Comparison of ENCODE assay signal across 1 cellular context in the genomic region with DNA sequence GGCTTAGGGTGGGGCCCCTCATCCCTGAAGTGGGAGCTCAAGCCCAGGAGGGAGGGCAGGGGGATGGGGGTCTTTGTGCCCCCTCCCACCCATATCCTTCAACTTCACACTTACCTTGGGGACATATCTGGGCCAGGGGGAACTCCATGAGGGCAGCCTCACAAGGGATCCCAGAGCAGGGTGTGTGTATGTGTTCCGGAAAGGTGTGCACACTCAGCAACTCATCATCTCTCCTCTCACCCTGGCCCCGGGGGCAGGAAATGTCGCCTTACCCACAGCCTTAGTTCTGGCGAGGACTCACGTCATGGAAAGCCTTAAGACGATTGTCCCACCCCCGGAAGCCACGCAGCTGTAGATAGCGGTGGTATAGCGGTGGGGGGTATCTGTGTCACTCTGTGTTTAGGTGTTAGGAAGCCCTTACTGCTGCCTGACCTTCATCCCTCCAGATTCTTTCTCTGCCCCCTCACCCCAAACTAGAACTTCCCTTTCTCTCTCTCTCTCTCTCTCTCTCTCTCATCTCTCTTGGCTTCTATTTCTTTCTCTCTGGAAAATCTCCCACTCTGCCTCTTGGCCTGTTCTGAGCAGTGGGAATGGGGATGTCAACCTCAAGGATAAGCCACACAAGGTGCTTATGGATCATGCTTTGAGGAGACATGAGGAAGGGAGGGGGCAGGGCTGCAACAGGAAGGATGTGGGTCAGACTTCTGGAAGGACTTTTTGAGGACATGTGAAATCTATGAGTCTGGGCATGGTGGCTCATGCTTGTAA.
TF ChIP-seq lines count a peak whose summit lies in the region.

A gene (minus strand): TSS at position 288 of the 768 bp plus-strand sequence. CDS start 140 bp downstream, at position 148.

TF ChIP-seq in K562, 482 proteins besides CTCF, POLR2A, EP300 and RAD21 (continued from another document and continues in another):
- TF ChIP-seq, protein P1, sequence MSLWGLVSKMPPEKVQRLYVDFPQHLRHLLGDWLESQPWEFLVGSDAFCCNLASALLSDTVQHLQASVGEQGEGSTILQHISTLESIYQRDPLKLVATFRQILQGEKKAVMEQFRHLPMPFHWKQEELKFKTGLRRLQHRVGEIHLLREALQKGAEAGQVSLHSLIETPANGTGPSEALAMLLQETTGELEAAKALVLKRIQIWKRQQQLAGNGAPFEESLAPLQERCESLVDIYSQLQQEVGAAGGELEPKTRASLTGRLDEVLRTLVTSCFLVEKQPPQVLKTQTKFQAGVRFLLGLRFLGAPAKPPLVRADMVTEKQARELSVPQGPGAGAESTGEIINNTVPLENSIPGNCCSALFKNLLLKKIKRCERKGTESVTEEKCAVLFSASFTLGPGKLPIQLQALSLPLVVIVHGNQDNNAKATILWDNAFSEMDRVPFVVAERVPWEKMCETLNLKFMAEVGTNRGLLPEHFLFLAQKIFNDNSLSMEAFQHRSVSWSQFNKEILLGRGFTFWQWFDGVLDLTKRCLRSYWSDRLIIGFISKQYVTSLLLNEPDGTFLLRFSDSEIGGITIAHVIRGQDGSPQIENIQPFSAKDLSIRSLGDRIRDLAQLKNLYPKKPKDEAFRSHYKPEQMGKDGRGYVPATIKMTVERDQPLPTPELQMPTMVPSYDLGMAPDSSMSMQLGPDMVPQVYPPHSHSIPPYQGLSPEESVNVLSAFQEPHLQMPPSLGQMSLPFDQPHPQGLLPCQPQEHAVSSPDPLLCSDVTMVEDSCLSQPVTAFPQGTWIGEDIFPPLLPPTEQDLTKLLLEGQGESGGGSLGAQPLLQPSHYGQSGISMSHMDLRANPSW (CRISPR knock-in tag; IDR thresholded peaks at IDR 0.05) = no peak
- TF ChIP-seq CXXC5 (CRISPR knock-in tag; IDR thresholded peaks at IDR 0.05) = peak; percentile 65
- no peak for TF ChIP-seq MCM2 (IDR thresholded peaks at IDR 0.05; ENCODE audit: low read depth)
- TF ChIP-seq SMAD4 (CRISPR knock-in tag; conservative IDR thresholded peaks at IDR 0.05) = no peak; the same call in 1 of the 2 replicates
- TF ChIP-seq ZNF3 (CRISPR knock-in tag; IDR thresholded peaks at IDR 0.05) = no peak
- TF ChIP-seq COPS2 (conservative IDR thresholded peaks at IDR 0.05) = no peak
- no peak for TF ChIP-seq FOS (IDR thresholded peaks at IDR 0.05; ENCODE audit: extremely low read depth, insufficient read length)
- TF ChIP-seq, protein P2, sequence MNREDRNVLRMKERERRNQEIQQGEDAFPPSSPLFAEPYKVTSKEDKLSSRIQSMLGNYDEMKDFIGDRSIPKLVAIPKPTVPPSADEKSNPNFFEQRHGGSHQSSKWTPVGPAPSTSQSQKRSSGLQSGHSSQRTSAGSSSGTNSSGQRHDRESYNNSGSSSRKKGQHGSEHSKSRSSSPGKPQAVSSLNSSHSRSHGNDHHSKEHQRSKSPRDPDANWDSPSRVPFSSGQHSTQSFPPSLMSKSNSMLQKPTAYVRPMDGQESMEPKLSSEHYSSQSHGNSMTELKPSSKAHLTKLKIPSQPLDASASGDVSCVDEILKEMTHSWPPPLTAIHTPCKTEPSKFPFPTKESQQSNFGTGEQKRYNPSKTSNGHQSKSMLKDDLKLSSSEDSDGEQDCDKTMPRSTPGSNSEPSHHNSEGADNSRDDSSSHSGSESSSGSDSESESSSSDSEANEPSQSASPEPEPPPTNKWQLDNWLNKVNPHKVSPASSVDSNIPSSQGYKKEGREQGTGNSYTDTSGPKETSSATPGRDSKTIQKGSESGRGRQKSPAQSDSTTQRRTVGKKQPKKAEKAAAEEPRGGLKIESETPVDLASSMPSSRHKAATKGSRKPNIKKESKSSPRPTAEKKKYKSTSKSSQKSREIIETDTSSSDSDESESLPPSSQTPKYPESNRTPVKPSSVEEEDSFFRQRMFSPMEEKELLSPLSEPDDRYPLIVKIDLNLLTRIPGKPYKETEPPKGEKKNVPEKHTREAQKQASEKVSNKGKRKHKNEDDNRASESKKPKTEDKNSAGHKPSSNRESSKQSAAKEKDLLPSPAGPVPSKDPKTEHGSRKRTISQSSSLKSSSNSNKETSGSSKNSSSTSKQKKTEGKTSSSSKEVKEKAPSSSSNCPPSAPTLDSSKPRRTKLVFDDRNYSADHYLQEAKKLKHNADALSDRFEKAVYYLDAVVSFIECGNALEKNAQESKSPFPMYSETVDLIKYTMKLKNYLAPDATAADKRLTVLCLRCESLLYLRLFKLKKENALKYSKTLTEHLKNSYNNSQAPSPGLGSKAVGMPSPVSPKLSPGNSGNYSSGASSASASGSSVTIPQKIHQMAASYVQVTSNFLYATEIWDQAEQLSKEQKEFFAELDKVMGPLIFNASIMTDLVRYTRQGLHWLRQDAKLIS (CRISPR knock-in tag; IDR thresholded peaks at IDR 0.05) = no peak
- TF ChIP-seq MCM3 (IDR thresholded peaks at IDR 0.05) = no peak
- TF ChIP-seq TEAD4 (IDR thresholded peaks at IDR 0.05; ENCODE audit: low read length) = peak; percentile 24; the same call in 1 of the 2 replicates
- TF ChIP-seq TEAD4 (CRISPR knock-in tag; IDR thresholded peaks at IDR 0.05; ENCODE audit: borderline replicate concordance) = no peak
- TF ChIP-seq, protein P3, sequence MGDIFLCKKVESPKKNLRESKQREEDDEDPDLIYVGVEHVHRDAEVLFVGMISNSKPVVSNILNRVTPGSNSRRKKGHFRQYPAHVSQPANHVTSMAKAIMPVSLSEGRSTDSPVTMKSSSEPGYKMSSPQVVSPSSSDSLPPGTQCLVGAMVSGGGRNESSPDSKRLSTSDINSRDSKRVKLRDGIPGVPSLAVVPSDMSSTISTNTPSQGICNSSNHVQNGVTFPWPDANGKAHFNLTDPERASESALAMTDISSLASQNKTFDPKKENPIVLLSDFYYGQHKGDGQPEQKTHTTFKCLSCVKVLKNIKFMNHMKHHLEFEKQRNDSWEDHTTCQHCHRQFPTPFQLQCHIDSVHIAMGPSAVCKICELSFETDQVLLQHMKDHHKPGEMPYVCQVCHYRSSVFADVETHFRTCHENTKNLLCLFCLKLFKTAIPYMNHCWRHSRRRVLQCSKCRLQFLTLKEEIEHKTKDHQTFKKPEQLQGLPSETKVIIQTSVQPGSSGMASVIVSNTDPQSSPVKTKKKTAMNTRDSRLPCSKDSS (IDR thresholded peaks at IDR 0.05; ENCODE audit: low read depth, partially characterized antibody) = no peak
- no peak for TF ChIP-seq RHOXF2B (CRISPR knock-in tag; conservative IDR thresholded peaks at IDR 0.05)
- TF ChIP-seq ZNF263 (CRISPR knock-in tag; IDR thresholded peaks at IDR 0.05; ENCODE audit: borderline replicate concordance) = 0 out of 2 replicates have a peak, but pooled peaks have one; percentile 15
- TF ChIP-seq MBD2 (IDR thresholded peaks at IDR 0.05; ENCODE audit: borderline replicate concordance, low read depth) = no peak
- peak; percentile 88; the same call in 1 of the 2 replicates for TF ChIP-seq NFATC3 (IDR thresholded peaks at IDR 0.05)
- no peak for TF ChIP-seq BMI1 (IDR thresholded peaks at IDR 0.05; ENCODE audit: low read length)
- peak; percentile 96 for TF ChIP-seq CREM (IDR thresholded peaks at IDR 0.05; ENCODE audit: low read depth)
- TF ChIP-seq, protein P4, sequence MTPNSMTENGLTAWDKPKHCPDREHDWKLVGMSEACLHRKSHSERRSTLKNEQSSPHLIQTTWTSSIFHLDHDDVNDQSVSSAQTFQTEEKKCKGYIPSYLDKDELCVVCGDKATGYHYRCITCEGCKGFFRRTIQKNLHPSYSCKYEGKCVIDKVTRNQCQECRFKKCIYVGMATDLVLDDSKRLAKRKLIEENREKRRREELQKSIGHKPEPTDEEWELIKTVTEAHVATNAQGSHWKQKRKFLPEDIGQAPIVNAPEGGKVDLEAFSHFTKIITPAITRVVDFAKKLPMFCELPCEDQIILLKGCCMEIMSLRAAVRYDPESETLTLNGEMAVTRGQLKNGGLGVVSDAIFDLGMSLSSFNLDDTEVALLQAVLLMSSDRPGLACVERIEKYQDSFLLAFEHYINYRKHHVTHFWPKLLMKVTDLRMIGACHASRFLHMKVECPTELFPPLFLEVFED (CRISPR knock-in tag; conservative IDR thresholded peaks at IDR 0.05) = no peak
- TF ChIP-seq CBX2 (IDR thresholded peaks at IDR 0.05; ENCODE audit: insufficient read depth, low read length, poor library complexity, severe bottlenecking) = no peak
- peak; percentile 35 for TF ChIP-seq POLR2B (IDR thresholded peaks at IDR 0.05; ENCODE audit: low read depth, partially characterized antibody)
- TF ChIP-seq SIRT6 (IDR thresholded peaks at IDR 0.05; ENCODE audit: low read depth, low read length) = no peak
- TF ChIP-seq, protein P5, sequence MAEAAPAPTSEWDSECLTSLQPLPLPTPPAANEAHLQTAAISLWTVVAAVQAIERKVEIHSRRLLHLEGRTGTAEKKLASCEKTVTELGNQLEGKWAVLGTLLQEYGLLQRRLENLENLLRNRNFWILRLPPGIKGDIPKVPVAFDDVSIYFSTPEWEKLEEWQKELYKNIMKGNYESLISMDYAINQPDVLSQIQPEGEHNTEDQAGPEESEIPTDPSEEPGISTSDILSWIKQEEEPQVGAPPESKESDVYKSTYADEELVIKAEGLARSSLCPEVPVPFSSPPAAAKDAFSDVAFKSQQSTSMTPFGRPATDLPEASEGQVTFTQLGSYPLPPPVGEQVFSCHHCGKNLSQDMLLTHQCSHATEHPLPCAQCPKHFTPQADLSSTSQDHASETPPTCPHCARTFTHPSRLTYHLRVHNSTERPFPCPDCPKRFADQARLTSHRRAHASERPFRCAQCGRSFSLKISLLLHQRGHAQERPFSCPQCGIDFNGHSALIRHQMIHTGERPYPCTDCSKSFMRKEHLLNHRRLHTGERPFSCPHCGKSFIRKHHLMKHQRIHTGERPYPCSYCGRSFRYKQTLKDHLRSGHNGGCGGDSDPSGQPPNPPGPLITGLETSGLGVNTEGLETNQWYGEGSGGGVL (CRISPR knock-in tag; IDR thresholded peaks at IDR 0.05) = no peak
- no peak for TF ChIP-seq NFIX (CRISPR knock-in tag; IDR thresholded peaks at IDR 0.05; ENCODE audit: low read depth)
- TF ChIP-seq PML (IDR thresholded peaks at IDR 0.05; ENCODE audit: low read length) = no peak
- TF ChIP-seq KDM5B (IDR thresholded peaks at IDR 0.05; ENCODE audit: insufficient replicate concordance, low read depth, low read length) = no peak
- no peak for TF ChIP-seq ZNF431 (CRISPR knock-in tag; IDR thresholded peaks at IDR 0.05)
- no peak for TF ChIP-seq ZSCAN32 (CRISPR knock-in tag; IDR thresholded peaks at IDR 0.05)
- TF ChIP-seq, protein P6, sequence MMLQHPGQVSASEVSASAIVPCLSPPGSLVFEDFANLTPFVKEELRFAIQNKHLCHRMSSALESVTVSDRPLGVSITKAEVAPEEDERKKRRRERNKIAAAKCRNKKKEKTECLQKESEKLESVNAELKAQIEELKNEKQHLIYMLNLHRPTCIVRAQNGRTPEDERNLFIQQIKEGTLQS (IDR thresholded peaks at IDR 0.05) = no peak
- TF ChIP-seq, protein P6 (CRISPR knock-in tag; conservative IDR thresholded peaks at IDR 0.05) = no peak
- no peak for TF ChIP-seq ZNF696 (CRISPR knock-in tag; conservative IDR thresholded peaks at IDR 0.05)
- TF ChIP-seq POLR2AphosphoS5 (IDR thresholded peaks at IDR 0.05; ENCODE audit: control insufficient read depth, insufficient read depth, low read depth, low read length) = peak; percentile 34; the same call in 1 of the 2 replicates
- no peak for TF ChIP-seq MTF1 (CRISPR knock-in tag; IDR thresholded peaks at IDR 0.05; ENCODE audit: borderline replicate concordance)
- TF ChIP-seq OTX1 (CRISPR knock-in tag; IDR thresholded peaks at IDR 0.05) = no peak
- no peak for TF ChIP-seq ZNF57 (CRISPR knock-in tag; IDR thresholded peaks at IDR 0.05)
- no peak for TF ChIP-seq FOXM1 (IDR thresholded peaks at IDR 0.05; ENCODE audit: low read depth)
- no peak for TF ChIP-seq FOXM1 (CRISPR knock-in tag; IDR thresholded peaks at IDR 0.05; ENCODE audit: low read depth)
- no peak for TF ChIP-seq PHB2 (IDR thresholded peaks at IDR 0.05; ENCODE audit: low read depth)
- TF ChIP-seq, protein P7, sequence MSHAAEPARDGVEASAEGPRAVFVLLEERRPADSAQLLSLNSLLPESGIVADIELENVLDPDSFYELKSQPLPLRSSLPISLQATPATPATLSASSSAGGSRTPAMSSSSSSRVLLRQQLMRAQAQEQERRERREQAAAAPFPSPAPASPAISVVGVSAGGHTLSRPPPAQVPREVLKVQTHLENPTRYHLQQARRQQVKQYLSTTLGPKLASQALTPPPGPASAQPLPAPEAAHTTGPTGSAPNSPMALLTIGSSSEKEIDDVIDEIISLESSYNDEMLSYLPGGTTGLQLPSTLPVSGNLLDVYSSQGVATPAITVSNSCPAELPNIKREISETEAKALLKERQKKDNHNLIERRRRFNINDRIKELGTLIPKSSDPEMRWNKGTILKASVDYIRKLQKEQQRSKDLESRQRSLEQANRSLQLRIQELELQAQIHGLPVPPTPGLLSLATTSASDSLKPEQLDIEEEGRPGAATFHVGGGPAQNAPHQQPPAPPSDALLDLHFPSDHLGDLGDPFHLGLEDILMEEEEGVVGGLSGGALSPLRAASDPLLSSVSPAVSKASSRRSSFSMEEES (CRISPR knock-in tag; IDR thresholded peaks at IDR 0.05) = no peak
- TF ChIP-seq PCBP2 (IDR thresholded peaks at IDR 0.05; ENCODE audit: low read depth, low read length, poor library complexity, severe bottlenecking) = no peak
- TF ChIP-seq FOXJ3 (CRISPR knock-in tag; IDR thresholded peaks at IDR 0.05) = no peak
- TF ChIP-seq RBM22 (IDR thresholded peaks at IDR 0.05; ENCODE audit: low read depth, low read length, poor library complexity, severe bottlenecking) = no peak
- TF ChIP-seq TGIF2 (CRISPR knock-in tag; IDR thresholded peaks at IDR 0.05) = no peak
- no peak for TF ChIP-seq TAF7 (tag; IDR thresholded peaks at IDR 0.05)
- no peak for TF ChIP-seq ZBTB8A (IDR thresholded peaks at IDR 0.05; ENCODE audit: partially characterized antibody)
- TF ChIP-seq, protein P8, sequence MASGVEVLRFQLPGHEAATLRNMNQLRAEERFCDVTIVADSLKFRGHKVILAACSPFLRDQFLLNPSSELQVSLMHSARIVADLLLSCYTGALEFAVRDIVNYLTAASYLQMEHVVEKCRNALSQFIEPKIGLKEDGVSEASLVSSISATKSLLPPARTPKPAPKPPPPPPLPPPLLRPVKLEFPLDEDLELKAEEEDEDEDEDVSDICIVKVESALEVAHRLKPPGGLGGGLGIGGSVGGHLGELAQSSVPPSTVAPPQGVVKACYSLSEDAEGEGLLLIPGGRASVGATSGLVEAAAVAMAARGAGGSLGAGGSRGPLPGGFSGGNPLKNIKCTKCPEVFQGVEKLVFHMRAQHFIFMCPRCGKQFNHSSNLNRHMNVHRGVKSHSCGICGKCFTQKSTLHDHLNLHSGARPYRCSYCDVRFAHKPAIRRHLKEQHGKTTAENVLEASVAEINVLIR (CRISPR knock-in tag; IDR thresholded peaks at IDR 0.05) = peak; percentile 82
- TF ChIP-seq, protein P9, sequence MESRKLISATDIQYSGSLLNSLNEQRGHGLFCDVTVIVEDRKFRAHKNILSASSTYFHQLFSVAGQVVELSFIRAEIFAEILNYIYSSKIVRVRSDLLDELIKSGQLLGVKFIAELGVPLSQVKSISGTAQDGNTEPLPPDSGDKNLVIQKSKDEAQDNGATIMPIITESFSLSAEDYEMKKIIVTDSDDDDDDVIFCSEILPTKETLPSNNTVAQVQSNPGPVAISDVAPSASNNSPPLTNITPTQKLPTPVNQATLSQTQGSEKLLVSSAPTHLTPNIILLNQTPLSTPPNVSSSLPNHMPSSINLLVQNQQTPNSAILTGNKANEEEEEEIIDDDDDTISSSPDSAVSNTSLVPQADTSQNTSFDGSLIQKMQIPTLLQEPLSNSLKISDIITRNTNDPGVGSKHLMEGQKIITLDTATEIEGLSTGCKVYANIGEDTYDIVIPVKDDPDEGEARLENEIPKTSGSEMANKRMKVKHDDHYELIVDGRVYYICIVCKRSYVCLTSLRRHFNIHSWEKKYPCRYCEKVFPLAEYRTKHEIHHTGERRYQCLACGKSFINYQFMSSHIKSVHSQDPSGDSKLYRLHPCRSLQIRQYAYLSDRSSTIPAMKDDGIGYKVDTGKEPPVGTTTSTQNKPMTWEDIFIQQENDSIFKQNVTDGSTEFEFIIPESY (CRISPR knock-in tag; IDR thresholded peaks at IDR 0.05) = no peak
